ENCODE assay signal across 21 cellular contexts in genomic region chr7:106367664-106368063, GRCh38.
A peak's percentile ranks its signal among the peaks of the same experiment; 100 is the strongest.
DNase-seq lines count a peak whose midpoint lies in the region; FAIRE-seq and TF ChIP-seq lines count a peak whose summit lies in the region.
"Had no signal": no experiment of that assay in that cellular context is flagged by ENCODE, and none has a peak within 500 bp of the region (broad histone marks: within the 10 kb centered on the region; RNA-seq: fewer than 3 reads in every experiment).

No MANE protein-coding gene starts in this region.

- no TSS peak for BruUV-seq in PC-9 (replicated peaks; lab: Mats Ljungman, UMichigan)

- H3K9me3 ChIP-seq in PC-9 (ENCODE audit: insufficient read depth, low read depth) (peaks cover 46% of the 10 kb centered on the region), H1 (ENCODE audit: insufficient read depth in 2 of 2, low read depth in 1 of 2, low read length in 1 of 2) (no peaks in the 10 kb centered on the region), SK-N-SH (no peaks in the 10 kb centered on the region)
- H3K9me3 ChIP-seq: colonic mucosa, transverse colon had no signal

- no peak overlapping the region for H2BK15ac ChIP-seq in H1 (ENCODE audit: low read length)

- H3K79me2 ChIP-seq in PC-9 (ENCODE audit: low read depth) = no peaks in the 10 kb centered on the region
- no peaks in the 10 kb centered on the region for H3K79me2 ChIP-seq in H1 (ENCODE audit: control insufficient read depth in 1 of 2, insufficient read depth in 2 of 2, low read length in 2 of 2)
- no peaks in the 10 kb centered on the region for H3K79me2 ChIP-seq in SK-N-SH (ENCODE audit: insufficient read depth)

- 94% methylated on average over 3 of the region's 3 CpGs; no CpG with 5 or more reads in 1 of the 2 experiments for WGBS in H1 (ENCODE audit: extremely low coverage in 1 of 2, insufficient coverage in 1 of 2, insufficient read length in 1 of 2, insufficient replicate concordance in 2 of 2, low coverage in 1 of 2, low lambda C conversion rate in 2 of 2, missing lambda C conversion rate in 1 of 2), 2 experiments
- 91% methylated on average over 3 of the region's 3 CpGs for WGBS in SK-N-SH (ENCODE audit: low lambda C conversion rate)

- no peak for TF ChIP-seq POLR2A in H1 (IDR thresholded peaks at IDR 0.05; ENCODE audit: control extremely low read depth in 1 of 2, low read depth in 2 of 2, low read length in 2 of 2)

- no peak overlapping the region for H3K4ac ChIP-seq in H1 (replicated peaks; ENCODE audit: insufficient read length, low read depth, low read length)

- no peak for TF ChIP-seq EP300 in H1 (IDR thresholded peaks at IDR 0.05; ENCODE audit: borderline replicate concordance in 1 of 2, low read depth in 2 of 2, low read length in 2 of 2)
- TF ChIP-seq EP300 in SK-N-SH (IDR thresholded peaks at IDR 0.05; ENCODE audit: borderline replicate concordance in 1 of 2, low read depth in 1 of 2, low read length in 1 of 2) = no peak

- intact Hi-C loops in CD14-positive monocyte (cut with micrococcal nuclease) (loop anchor here (2.0 to 5.0 kb wide), 4 partner anchors 21 to 95 kb away; partner anchors contain the start of gene NAMPT (in 2 of the 2)), PC-9 (cut with micrococcal nuclease; ENCODE audit: unreplicated experiment) (loop anchor here (5.0 kb wide), 1 partner anchor 190 kb away; no protein-coding TSS in a partner anchor)

- H3K27me3 ChIP-seq in PC-9 (ENCODE audit: insufficient read depth, low read depth) = no peaks in the 10 kb centered on the region
- no peaks in the 10 kb centered on the region for H3K27me3 ChIP-seq in H1 (replicated peaks in 1 of 4; ENCODE audit: control insufficient read depth in 3 of 4, extremely low read depth in 1 of 4, insufficient read depth in 3 of 4, low read length in 3 of 4)
- H3K27me3 ChIP-seq in SK-N-SH (ENCODE audit: insufficient read depth) = no peaks in the 10 kb centered on the region
- H3K27me3 ChIP-seq: colonic mucosa, transverse colon had no signal

- H4K5ac ChIP-seq in H1 (ENCODE audit: insufficient read length, low read depth, low read length) = no peak overlapping the region

- no peaks in the 10 kb centered on the region for H4K20me1 ChIP-seq in PC-9 (ENCODE audit: insufficient read depth)
- H4K20me1 ChIP-seq in H1 (replicated peaks in 1 of 2; ENCODE audit: control insufficient read depth in 1 of 2, insufficient read depth in 2 of 2, low read length in 2 of 2) = no peaks in the 10 kb centered on the region
- no peaks in the 10 kb centered on the region for H4K20me1 ChIP-seq in SK-N-SH (ENCODE audit: insufficient read depth)

- no peaks in the 10 kb centered on the region for H3K9me2 ChIP-seq in PC-9 (ENCODE audit: insufficient read depth)
- H3K9me2 ChIP-seq in SK-N-SH = no peaks in the 10 kb centered on the region

- H4K91ac ChIP-seq in H1 (replicated peaks; ENCODE audit: insufficient read length, low read length) = no peak overlapping the region

- no peak overlapping the region for H2BK12ac ChIP-seq in H1 (ENCODE audit: low read depth, low read length)

- H3K4me3 Mint-ChIP-seq in CD14-positive monocyte = no peak overlapping the region
- H3K4me3 Mint-ChIP-seq: activated naive CD8-positive, alpha-beta T cell treated with anti-CD3 and anti-CD28 coated beads, Interleukin-2, amount 10 ng/mL, durations not matched to agents 7 days and 5 days; CD4-positive, alpha-beta memory T cell; memory B cell; nephron had no signal

- no peak overlapping the region for H2AK5ac ChIP-seq in H1 (ENCODE audit: low read depth, low read length)

- H3K9ac ChIP-seq in H1 (replicated peaks in 1 of 4; ENCODE audit: extremely low read depth in 1 of 4, low read depth in 3 of 4, low read length in 3 of 4) (no peak overlapping the region), SK-N-SH (no peak overlapping the region)
- H3K9ac ChIP-seq: GM23248 had no signal

- H3K23me2 ChIP-seq in H1 (ENCODE audit: low read depth, low read length) = 0 out of 2 replicates have a peak, but pooled peaks cover 2% of the 10 kb centered on the region

- CTCF ChIA-PET in PC-9 (lab: Charles Lee) (no interaction called here), H1 (lab: Charles Lee; ENCODE audit: partially characterized antibody) (interaction anchor here (0.6 to 2.4 kb wide), 14 partner anchors 9 to 610 kb away, joined by 3 to 9 read pairs (median 3); no protein-coding TSS in a partner anchor), SK-N-SH (lab: Yijun Ruan, JAX) (interaction anchor here (2.3 kb wide), 1 partner anchor 191 kb away, joined by 10 read pairs; no protein-coding TSS in a partner anchor)

- H3K27ac Mint-ChIP-seq in CD14-positive monocyte = peak overlapping the region in 6 of 7 donors; percentile 76 to 95 (median 90)
- H3K27ac Mint-ChIP-seq: activated naive CD8-positive, alpha-beta T cell treated with anti-CD3 and anti-CD28 coated beads, Interleukin-2, amount 10 ng/mL, durations not matched to agents 7 days and 5 days; memory B cell; nephron had no signal

- H3K9me3 Mint-ChIP-seq in CD14-positive monocyte = peaks cover 0 to 5% (median 0%) of the 10 kb centered on the region in 7 donors
- H3K9me3 Mint-ChIP-seq: CD4-positive, alpha-beta memory T cell; memory B cell had no signal

- no peak overlapping the region for H3K14ac ChIP-seq in H1 (ENCODE audit: insufficient read length)

- H4K8ac ChIP-seq in H1 (ENCODE audit: extremely low read depth, insufficient read depth, low read length) = no peak overlapping the region

- peak; percentile 41 to 60 for DNase-seq in activated CD4-positive, alpha-beta T cell treated with anti-CD3 and anti-CD28 coated beads, Interleukin-2, amount 50 U/mL, for 48 hours
- DNase-seq in activated CD4-positive, alpha-beta T cell treated with anti-CD3 and anti-CD28 coated beads for 4 hours = no peak
- DNase-seq in CD14-positive monocyte (ENCODE audit: low spot score) (peak; percentile 49), PC-9 (no peak), H1 (ENCODE audit: low read depth in 1 of 2, low spot score in 2 of 2) (no peak), NCI-H524 (lab: John Stamatoyannopoulos, UW) (no peak), SK-N-SH (no peak), superior temporal gyrus (ENCODE audit: extremely low spot score) (no peak)
- DNase-seq: activated naive CD8-positive, alpha-beta T cell treated with anti-CD3 and anti-CD28 coated beads, Interleukin-2, amount 10 ng/mL, durations not matched to agents 7 days and 5 days; CD4-positive, alpha-beta memory T cell; colonic mucosa; effector memory CD4-positive, alpha-beta T cell; NCI-H1436 treated with DMSO at 0.1 percent for 48 hours; NCI-H2081 treated with DMSO at 0.1 percent for 48 hours; stimulated activated CD8-positive, alpha-beta memory T cell treated with anti-CD3 and anti-CD28 coated beads, Interleukin-4, amount 100 ng/mL, for 48 hours; T-helper 9 cell; transverse colon had no signal

- TF ChIP-seq RAD21 in H1 (IDR thresholded peaks at IDR 0.05 in 1 of 2, conservative IDR thresholded peaks at IDR 0.05 in 1 of 2; ENCODE audit: low read depth in 2 of 2, low read length in 2 of 2) = no peak
- no peak for TF ChIP-seq RAD21 in SK-N-SH (IDR thresholded peaks at IDR 0.05; ENCODE audit: low read length)

- peaks cover 29% of the 10 kb centered on the region for H3F3A ChIP-seq in PC-9 (ENCODE audit: insufficient read depth, low read depth)
- H3F3A ChIP-seq in SK-N-SH (replicated peaks; ENCODE audit: insufficient read depth) = no peaks in the 10 kb centered on the region

- H3K18ac ChIP-seq in H1 (ENCODE audit: extremely low read depth, low read length) = no peak overlapping the region

- 0 out of 2 replicates have a peak overlapping the region, but pooled peaks have one; percentile 18 for H2BK20ac ChIP-seq in H1 (ENCODE audit: low read length)

- peaks cover 0 to 3% (median 0%) of the 10 kb centered on the region in 3 donors for H3K27me3 Mint-ChIP-seq in CD14-positive monocyte (ENCODE audit: low read depth in 3 of 3)
- H3K27me3 Mint-ChIP-seq: activated naive CD8-positive, alpha-beta T cell treated with anti-CD3 and anti-CD28 coated beads, Interleukin-2, amount 10 ng/mL, durations not matched to agents 7 days and 5 days had no signal

- POLR2A ChIA-PET in PC-9 (lab: Charles Lee; ENCODE audit: unreplicated experiment) = no interaction called here
- POLR2A ChIA-PET in H1 (lab: Charles Lee; ENCODE audit: partially characterized antibody) = no interaction called here
- POLR2A ChIA-PET in SK-N-SH (lab: Yijun Ruan, JAX) = no interaction called here

- no peak overlapping the region for H2BK5ac ChIP-seq in H1 (ENCODE audit: low read depth, low read length)

- H3K56ac ChIP-seq in H1 (replicated peaks; ENCODE audit: insufficient read length, low read depth, low read length) = no peak overlapping the region

- 0 out of 2 replicates have a peak, but pooled peaks cover 10% of the 10 kb centered on the region for H3K36me3 ChIP-seq in PC-9 (ENCODE audit: low read depth)
- H3K36me3 ChIP-seq in H1 (ENCODE audit: control insufficient read depth in 2 of 4, insufficient read depth in 4 of 4, low read length in 3 of 4) = no peaks in the 10 kb centered on the region
- no peaks in the 10 kb centered on the region for H3K36me3 ChIP-seq in SK-N-SH (replicated peaks in 1 of 2; ENCODE audit: control insufficient read depth in 1 of 2, insufficient read depth in 2 of 2, low read length in 1 of 2)
- H3K36me3 ChIP-seq: colonic mucosa, transverse colon had no signal

- no peak overlapping the region for H3K23ac ChIP-seq in H1 (ENCODE audit: insufficient read length)

- H3K4me2 ChIP-seq in PC-9 (no peak overlapping the region), H1 (ENCODE audit: insufficient read depth in 1 of 2, low read depth in 2 of 2, low read length in 2 of 2) (no peak overlapping the region), SK-N-SH (no peak overlapping the region)

- H3K4me3 ChIP-seq in PC-9 (no peak overlapping the region), H1 (ENCODE audit: extremely low read depth in 1 of 4, insufficient read depth in 2 of 4, low read depth in 3 of 4, low read length in 4 of 4) (no peak overlapping the region), SK-N-SH (ENCODE audit: low read depth in 2 of 2, low read length in 1 of 2) (no peak overlapping the region)
- H3K4me3 ChIP-seq: colonic mucosa, GM23248, transverse colon had no signal

- TF ChIP-seq CTCF in CD14-positive monocyte (IDR thresholded peaks at IDR 0.05) (no peak), PC-9 (conservative IDR thresholded peaks at IDR 0.05) (no peak), H1 (IDR thresholded peaks at IDR 0.05; ENCODE audit: control extremely low read depth in 1 of 3, insufficient read depth in 1 of 3, low read depth in 1 of 3, low read length in 3 of 3) (no peak), SK-N-SH (IDR thresholded peaks at IDR 0.05) (no peak)

- H3K4me1 ChIP-seq in PC-9 (replicated peaks; ENCODE audit: insufficient read depth) (peaks cover 54% of the 10 kb centered on the region), H1 (replicated peaks in 1 of 4; ENCODE audit: control insufficient read depth in 3 of 4, insufficient read depth in 4 of 4, low read length in 3 of 4) (no peaks in the 10 kb centered on the region), SK-N-SH (ENCODE audit: control insufficient read depth in 1 of 2, insufficient read depth in 2 of 2, low read depth in 1 of 2, low read length in 1 of 2) (no peaks in the 10 kb centered on the region)
- H3K4me1 ChIP-seq: colonic mucosa had no signal

- H3K27ac ChIP-seq in PC-9 = peak overlapping the region; percentile 99
- H3K27ac ChIP-seq in H1 (ENCODE audit: low read depth, low read length) = no peak overlapping the region
- H3K27ac ChIP-seq in SK-N-SH (ENCODE audit: low read depth in 2 of 2, low read length in 1 of 2) = no peak overlapping the region
- H3K27ac ChIP-seq: colonic mucosa, GM23248, transverse colon had no signal

- FAIRE-seq in H1 (lab: Jason Lieb, UNC) = no peak
- FAIRE-seq: astrocyte had no signal

- H2BK120ac ChIP-seq in H1 (replicated peaks; ENCODE audit: low read depth, low read length) = no peak overlapping the region

- no peak overlapping the region for H2AFZ ChIP-seq in PC-9
- H2AFZ ChIP-seq in H1 (ENCODE audit: low read length) = 0 out of 2 replicates have a peak overlapping the region, but pooled peaks have one; percentile 43
- H2AFZ ChIP-seq in SK-N-SH (ENCODE audit: low read depth) = no peak overlapping the region
- H2AFZ ChIP-seq: GM23248 had no signal

- no peaks in the 10 kb centered on the region for H3K79me1 ChIP-seq in H1 (ENCODE audit: low read depth, low read length)

- peaks cover 29% of the 10 kb centered on the region for H3K4me1 Mint-ChIP-seq in CD14-positive monocyte
- H3K4me1 Mint-ChIP-seq: CD4-positive, alpha-beta memory T cell; memory B cell; nephron had no signal

- peaks cover 0 to 4% of the 10 kb centered on the region in 2 donors for H3K36me3 Mint-ChIP-seq in CD14-positive monocyte
- H3K36me3 Mint-ChIP-seq: activated naive CD8-positive, alpha-beta T cell treated with anti-CD3 and anti-CD28 coated beads, Interleukin-2, amount 10 ng/mL, durations not matched to agents 7 days and 5 days; CD4-positive, alpha-beta memory T cell; memory B cell had no signal

Comparison
In these comparisons a context has a peak if more than half of its experiments do, and no peak if none do; other contexts are left out.
1. DNase-seq: peak in activated CD4-positive, alpha-beta T cell treated with anti-CD3 and anti-CD28 coated beads, Interleukin-2, amount 50 U/mL, for 48 hours (2 of 2) and CD14-positive monocyte (single experiment); none in activated CD4-positive, alpha-beta T cell treated with anti-CD3 and anti-CD28 coated beads for 4 hours (0 of 2), PC-9 (0 of 2), H1 (0 of 2), NCI-H524 (0 of 2), SK-N-SH (single experiment) and superior temporal gyrus (single experiment).